In genomic region chr9:77747163-77747562, GRCh38 we compare ENCODE assay signal across 22 cellular contexts.
"Had no signal": no experiment of that assay in that cellular context is flagged by ENCODE, and none has a peak within 500 bp of the region (broad histone marks: within the 10 kb centered on the region; RNA-seq: fewer than 3 reads in every experiment).

No MANE protein-coding gene starts in this region.

- H3K27me3 Mint-ChIP-seq: activated naive CD8-positive, alpha-beta T cell treated with anti-CD3 and anti-CD28 coated beads, Interleukin-2, amount 10 ng/mL, durations not matched to agents 7 days and 5 days; natural killer cell treated with Interleukin-12 subunit alpha and Interleukin-12 subunit beta and Interleukin-15 and Interleukin-18, amount 100 ng/mL, for 72 hours had no signal

- H3K27ac Mint-ChIP-seq: activated naive CD8-positive, alpha-beta T cell treated with anti-CD3 and anti-CD28 coated beads, Interleukin-2, amount 10 ng/mL, durations not matched to agents 7 days and 5 days; natural killer cell treated with Interleukin-12 subunit alpha and Interleukin-12 subunit beta and Interleukin-15 and Interleukin-18, amount 100 ng/mL, for 72 hours; stimulated activated naive B cell treated with anti-CD40 and anti-IgM and Interleukin-4, amounts not matched to agents 10 μg/mL and 1 μg/mL and 100 μg/mL, for 72 hours had no signal

- FAIRE-seq: colon, islet of Langerhans had no signal

- H3K9me3 Mint-ChIP-seq: activated naive CD8-positive, alpha-beta T cell treated with anti-CD3 and anti-CD28 coated beads, Interleukin-2, amount 10 ng/mL, durations not matched to agents 7 days and 5 days; natural killer cell treated with Interleukin-12 subunit alpha and Interleukin-12 subunit beta and Interleukin-15 and Interleukin-18, amount 100 ng/mL, for 72 hours; stimulated activated naive B cell treated with anti-CD40 and anti-IgM and Interleukin-4, amounts not matched to agents 10 μg/mL and 1 μg/mL and 100 μg/mL, for 72 hours had no signal

- H3K4me3 Mint-ChIP-seq: activated naive CD8-positive, alpha-beta T cell treated with anti-CD3 and anti-CD28 coated beads, Interleukin-2, amount 10 ng/mL, durations not matched to agents 7 days and 5 days; natural killer cell treated with Interleukin-12 subunit alpha and Interleukin-12 subunit beta and Interleukin-15 and Interleukin-18, amount 100 ng/mL, for 72 hours; stimulated activated naive B cell treated with anti-CD40 and anti-IgM and Interleukin-4, amounts not matched to agents 10 μg/mL and 1 μg/mL and 100 μg/mL, for 72 hours had no signal

- H3K27ac ChIP-seq: cardiac muscle cell, esophagus squamous epithelium, prostate gland, right lobe of liver, suprapubic skin, upper lobe of right lung, VCaP had no signal

- H3K27me3 ChIP-seq: cardiac muscle cell, esophagus squamous epithelium, right lobe of liver, spleen, suprapubic skin, upper lobe of right lung had no signal

- H3K4me1 ChIP-seq: prostate gland, right lobe of liver had no signal

- H3K36me3 ChIP-seq: cardiac muscle cell, esophagus squamous epithelium, prostate gland, right lobe of liver, spleen, suprapubic skin, upper lobe of right lung had no signal

- H3K9me3 ChIP-seq: esophagus squamous epithelium, mucosa of descending colon, prostate gland, right lobe of liver, spleen, suprapubic skin, upper lobe of right lung had no signal

- H3K4me3 ChIP-seq: cardiac muscle cell, esophagus squamous epithelium, mucosa of descending colon, prostate gland, right lobe of liver, spleen, suprapubic skin, upper lobe of right lung had no signal

- ATAC-seq: left lobe of liver; mucosa of descending colon; natural killer cell treated with Interleukin-12 subunit alpha and Interleukin-12 subunit beta and Interleukin-15 and Interleukin-18, amount 100 ng/mL, for 72 hours; right lobe of liver; stimulated activated naive B cell treated with anti-CD40 and anti-IgM and Interleukin-4, amounts not matched to agents 10 μg/mL and 1 μg/mL and 100 μg/mL, for 72 hours; upper lobe of right lung had no signal

- H3K36me3 Mint-ChIP-seq: natural killer cell treated with Interleukin-12 subunit alpha and Interleukin-12 subunit beta and Interleukin-15 and Interleukin-18, amount 100 ng/mL, for 72 hours; stimulated activated naive B cell treated with anti-CD40 and anti-IgM and Interleukin-4, amounts not matched to agents 10 μg/mL and 1 μg/mL and 100 μg/mL, for 72 hours had no signal

- DNase-seq: activated CD4-positive, alpha-beta T cell treated with anti-CD3 and anti-CD28 coated beads for 4 hours; activated naive CD8-positive, alpha-beta T cell treated with anti-CD3 and anti-CD28 coated beads, Interleukin-2, amount 10 ng/mL, durations not matched to agents 7 days and 5 days; esophagus squamous epithelium; foreskin fibroblast; head of caudate nucleus; mucosa of descending colon; occipital lobe; right lobe of liver; spleen; stimulated activated CD4-positive, alpha-beta T cell treated with anti-CD3 and anti-CD28 coated beads, Interleukin-2, amount 100 ng/mL, for 24 hours; stimulated activated naive B cell treated with anti-CD40 and anti-IgM and Interleukin-4, amounts not matched to agents 10 μg/mL and 1 μg/mL and 100 μg/mL, for 72 hours; SW 1271; T-helper 9 cell; upper lobe of right lung had no signal
